ENCODE assay signal across 9 cellular contexts in the genomic region with DNA sequence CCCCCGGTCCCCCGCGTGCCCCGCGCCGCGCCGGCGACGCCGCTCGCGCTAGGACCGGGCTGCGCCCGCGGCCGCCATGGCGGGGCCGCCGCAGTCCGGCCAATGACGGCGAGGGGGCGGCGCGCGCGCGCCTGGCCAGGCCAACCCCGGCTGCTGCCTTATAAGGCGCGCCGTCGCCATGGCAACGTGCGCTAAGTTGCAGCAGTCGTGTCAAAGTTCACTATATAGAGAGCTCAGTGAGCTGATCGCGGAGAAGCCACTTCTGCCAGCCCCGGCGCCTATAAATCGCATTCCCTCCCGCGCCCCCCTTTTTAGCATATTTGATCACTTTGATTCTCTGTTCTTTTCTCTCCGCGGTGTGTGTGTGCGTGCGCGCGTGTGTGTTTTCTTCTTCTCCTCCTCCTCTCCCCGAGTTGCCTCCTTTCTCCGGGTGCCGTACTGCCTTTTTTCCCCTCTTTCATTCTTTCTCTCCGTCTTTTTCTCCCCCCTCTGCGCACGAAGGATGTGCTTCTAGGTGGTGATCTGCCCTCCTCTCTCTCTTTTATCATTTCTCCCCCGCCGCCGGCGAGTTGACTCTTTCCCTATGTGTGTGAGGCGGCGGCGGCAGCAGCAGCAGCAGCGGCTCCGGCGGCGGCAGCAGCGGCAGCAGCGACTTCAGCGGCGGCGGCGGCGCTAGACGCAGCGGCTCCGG. TPM values are rescaled to one million over a fixed set of nuclear protein-coding genes. Genes with fewer than 3 reads are reported as not detected.
DNase-seq lines count a peak whose midpoint lies in the region; ATAC-seq and TF ChIP-seq lines count a peak whose summit lies in the region.
"Had no signal": no experiment of that assay in that cellular context is flagged by ENCODE, and none has a peak within 500 bp of the region (broad histone marks: within the 10 kb centered on the region; RNA-seq: fewer than 3 reads in every experiment).

A gene (plus strand): TSS at position 251 of the 691 bp plus-strand sequence. CDS start 1,406 bp downstream, outside the sequence.

- no peak for TF ChIP-seq CTCF in WI38 (IDR thresholded peaks at IDR 0.05; ENCODE audit: low read depth, low read length)

- in situ Hi-C loops in endometrial microvascular endothelial cells (cut with HindIII; ENCODE audit: inconsistent ontology term, low pct_unique_long_range_greater_than_20kb, low sequenced_read_pairs), result loop anchor here (25.0 kb wide), 6 partner anchors 293 to 1668 kb away; no protein-coding TSS in a partner anchor

- peak; percentile 14 to 25 for DNase-seq in activated CD4-positive, alpha-beta T cell treated with anti-CD3 and anti-CD28 coated beads for 24 hours (ENCODE audit: low read depth in 2 of 2)
- no peak for DNase-seq in activated CD4-positive, alpha-beta T cell treated with anti-CD3 and anti-CD28 coated beads for 1 hour
- peak; percentile 91 for DNase-seq in NCI-H2081 treated with DMSO at 0.1 percent for 48 hours (lab: John Stamatoyannopoulos, UW)
- peak; percentile 96 for DNase-seq in medulla oblongata (ENCODE audit: extremely low spot score)
- DNase-seq in stimulated activated CD8-positive, alpha-beta memory T cell treated with anti-CD3 and anti-CD28 coated beads, Interleukin-4, amount 100 ng/mL, for 24 hours (ENCODE audit: low read depth), result peak; percentile 33
- DNase-seq: DND-41 had no signal

- H3K4me3 ChIP-seq in WI38 (ENCODE audit: low read depth, low read length), result peak within 1 kb of the TSS; percentile 99

- peak; percentile 58 for ATAC-seq in HG02943 (IDR thresholded peaks at IDR 0.05; ENCODE audit: low read depth, unreplicated experiment)

RNA-seq across cellular contexts. Expression of the gene that starts here (rescaled TPM):
- total RNA-seq in endometrial microvascular endothelial cells (ENCODE audit: inconsistent ontology term), result 13.7 TPM
